8 cellular contexts compared by ENCODE assay signal in genomic region chr19:12139309-12139708, GRCh38. TPM values are rescaled to one million over a fixed set of nuclear protein-coding genes. Genes with fewer than 3 reads are reported as not detected.
DNase-seq lines count a peak whose midpoint lies in the region; TF ChIP-seq lines count a peak whose summit lies in the region.

No MANE protein-coding gene starts in this region.

- H3K9me3 ChIP-seq in SU-DHL-6 (ENCODE audit: insufficient read depth, low read length): no peaks in the 10 kb centered on the region

- H2AFZ ChIP-seq in SU-DHL-6 (ENCODE audit: low read depth, low read length, severe bottlenecking): no peak overlapping the region

- peak overlapping the region; percentile 88 for H3K4me2 ChIP-seq in SU-DHL-6 (ENCODE audit: low read depth, low read length, poor library complexity, severe bottlenecking)

- no peaks in the 10 kb centered on the region for H4K20me1 ChIP-seq in SU-DHL-6 (ENCODE audit: low read depth, low read length)

- peaks cover 9% of the 10 kb centered on the region; the same call in 1 of the 2 replicates for H3K36me3 ChIP-seq in SU-DHL-6 (ENCODE audit: low read length)

- H3K9me2 ChIP-seq in SU-DHL-6 (replicated peaks; ENCODE audit: insufficient read depth, low read length): no peaks in the 10 kb centered on the region

- H3K4me3 ChIP-seq in GM12864 (ENCODE audit: low read depth, low read length) (peak overlapping the region; percentile 99), SU-DHL-6 (ENCODE audit: insufficient read depth, low read length, poor library complexity, severe bottlenecking) (peak overlapping the region; percentile 98), fibroblast of villous mesenchyme (ENCODE audit: low read depth, low read length) (peak overlapping the region; percentile 90), retinal pigment epithelial cell (ENCODE audit: low read length) (peak overlapping the region; percentile 84)

- H3K9ac ChIP-seq in SU-DHL-6 (ENCODE audit: low read length): peak overlapping the region; percentile 71

- DNase-seq in GM12864 (ENCODE audit: low read depth) (no peak), fibroblast of villous mesenchyme (ENCODE audit: low read depth) (peak; percentile 12), retinal pigment epithelial cell (ENCODE audit: low read depth) (no peak), COR-L47 (lab: John Stamatoyannopoulos, UW) (no peak), iPS-NIHi7 (ENCODE audit: extremely low spot score) (no peak), GM19238 (ENCODE audit: insufficient read length, low spot score) (no peak), kidney glomerular epithelial cell (lab: John Stamatoyannopoulos, UW) (no peak)

- no peaks in the 10 kb centered on the region for H3K79me2 ChIP-seq in SU-DHL-6 (ENCODE audit: insufficient read depth, low read length)

- no peaks in the 10 kb centered on the region for H3K27me3 ChIP-seq in SU-DHL-6 (ENCODE audit: low read length)

- TF ChIP-seq CTCF in GM12864 (IDR thresholded peaks at IDR 0.05; ENCODE audit: low read depth, low read length, missing control alignments) (no peak), SU-DHL-6 (IDR thresholded peaks at IDR 0.05; ENCODE audit: insufficient read depth, low read length, poor library complexity, severe bottlenecking) (no peak), fibroblast of villous mesenchyme (IDR thresholded peaks at IDR 0.05; ENCODE audit: insufficient read depth, low read depth, low read length) (no peak), retinal pigment epithelial cell (conservative IDR thresholded peaks at IDR 0.05; ENCODE audit: low read depth, low read length) (no peak)

- no peak overlapping the region for H3K27ac ChIP-seq in SU-DHL-6 (ENCODE audit: low read depth, low read length)

- no peaks in the 10 kb centered on the region for H3F3A ChIP-seq in SU-DHL-6 (ENCODE audit: insufficient read depth)

RNA-seq across cellular contexts. Expression of gene ZNF20, which starts 0.8 kb away (rescaled TPM):
- 3.5 and 6.0 TPM in 2 replicates for total RNA-seq in fibroblast of villous mesenchyme

RNA-seq across cellular contexts. Expression of gene ZNF625, which starts 17.2 kb away (rescaled TPM):
- total RNA-seq in fibroblast of villous mesenchyme: 10.3 and 14.7 TPM in 2 replicates

RNA-seq across cellular contexts. Expression of gene ZNF136, which starts 23.6 kb away (rescaled TPM):
- total RNA-seq in fibroblast of villous mesenchyme: 5.2 and 8.2 TPM in 2 replicates
